ENCODE assay signal across 1 cellular context in the genomic region with DNA sequence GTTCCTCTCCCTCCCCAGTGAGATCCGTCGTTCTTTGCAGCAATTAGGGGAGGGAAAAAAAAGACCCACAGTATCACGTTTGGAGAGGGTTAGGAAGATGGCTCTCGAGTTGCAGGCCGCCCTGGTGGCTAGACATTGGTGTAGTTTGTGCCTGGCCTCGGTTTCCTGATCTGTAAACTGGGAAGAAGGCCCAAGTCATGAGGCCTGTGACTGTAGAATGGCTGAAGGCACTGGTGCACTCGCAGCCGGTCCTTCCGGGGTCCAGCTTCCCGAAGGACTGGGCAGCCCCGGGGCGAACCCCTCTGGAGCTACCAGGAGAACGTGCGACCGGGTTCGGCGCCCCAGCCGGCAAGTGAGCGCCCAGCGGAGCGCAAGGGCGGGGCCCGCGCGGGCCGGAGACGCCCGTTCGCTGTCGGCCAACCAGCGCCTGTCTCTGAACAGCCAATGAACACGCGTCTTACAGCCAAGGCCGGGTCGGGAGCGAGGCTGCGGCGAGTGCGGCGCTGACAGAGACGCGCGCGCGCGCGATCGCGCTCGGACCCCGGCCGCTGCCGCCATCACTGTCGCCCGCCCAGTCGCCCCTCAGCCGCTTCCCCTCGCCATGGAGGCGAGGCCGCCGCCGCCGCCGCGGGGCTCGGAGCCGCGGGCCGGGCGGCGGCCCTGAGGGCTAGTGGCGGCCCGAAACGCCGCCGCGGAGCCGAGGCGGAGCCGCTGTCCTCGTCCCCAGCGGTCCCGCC.
A peak's percentile ranks its signal among the peaks of the same experiment; 100 is the strongest.
TF ChIP-seq lines count a peak whose summit lies in the region.

A gene with protein sequence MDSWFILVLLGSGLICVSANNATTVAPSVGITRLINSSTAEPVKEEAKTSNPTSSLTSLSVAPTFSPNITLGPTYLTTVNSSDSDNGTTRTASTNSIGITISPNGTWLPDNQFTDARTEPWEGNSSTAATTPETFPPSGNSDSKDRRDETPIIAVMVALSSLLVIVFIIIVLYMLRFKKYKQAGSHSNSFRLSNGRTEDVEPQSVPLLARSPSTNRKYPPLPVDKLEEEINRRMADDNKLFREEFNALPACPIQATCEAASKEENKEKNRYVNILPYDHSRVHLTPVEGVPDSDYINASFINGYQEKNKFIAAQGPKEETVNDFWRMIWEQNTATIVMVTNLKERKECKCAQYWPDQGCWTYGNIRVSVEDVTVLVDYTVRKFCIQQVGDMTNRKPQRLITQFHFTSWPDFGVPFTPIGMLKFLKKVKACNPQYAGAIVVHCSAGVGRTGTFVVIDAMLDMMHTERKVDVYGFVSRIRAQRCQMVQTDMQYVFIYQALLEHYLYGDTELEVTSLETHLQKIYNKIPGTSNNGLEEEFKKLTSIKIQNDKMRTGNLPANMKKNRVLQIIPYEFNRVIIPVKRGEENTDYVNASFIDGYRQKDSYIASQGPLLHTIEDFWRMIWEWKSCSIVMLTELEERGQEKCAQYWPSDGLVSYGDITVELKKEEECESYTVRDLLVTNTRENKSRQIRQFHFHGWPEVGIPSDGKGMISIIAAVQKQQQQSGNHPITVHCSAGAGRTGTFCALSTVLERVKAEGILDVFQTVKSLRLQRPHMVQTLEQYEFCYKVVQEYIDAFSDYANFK (plus strand): TSS at position 472 of the 737 bp plus-strand sequence. CDS start 90,797 bp downstream, outside the sequence.

TF ChIP-seq in HepG2, 621 proteins besides CTCF, POLR2A, EP300 and RAD21 (continued from another document and continues in another):
- TF ChIP-seq, protein P1, sequence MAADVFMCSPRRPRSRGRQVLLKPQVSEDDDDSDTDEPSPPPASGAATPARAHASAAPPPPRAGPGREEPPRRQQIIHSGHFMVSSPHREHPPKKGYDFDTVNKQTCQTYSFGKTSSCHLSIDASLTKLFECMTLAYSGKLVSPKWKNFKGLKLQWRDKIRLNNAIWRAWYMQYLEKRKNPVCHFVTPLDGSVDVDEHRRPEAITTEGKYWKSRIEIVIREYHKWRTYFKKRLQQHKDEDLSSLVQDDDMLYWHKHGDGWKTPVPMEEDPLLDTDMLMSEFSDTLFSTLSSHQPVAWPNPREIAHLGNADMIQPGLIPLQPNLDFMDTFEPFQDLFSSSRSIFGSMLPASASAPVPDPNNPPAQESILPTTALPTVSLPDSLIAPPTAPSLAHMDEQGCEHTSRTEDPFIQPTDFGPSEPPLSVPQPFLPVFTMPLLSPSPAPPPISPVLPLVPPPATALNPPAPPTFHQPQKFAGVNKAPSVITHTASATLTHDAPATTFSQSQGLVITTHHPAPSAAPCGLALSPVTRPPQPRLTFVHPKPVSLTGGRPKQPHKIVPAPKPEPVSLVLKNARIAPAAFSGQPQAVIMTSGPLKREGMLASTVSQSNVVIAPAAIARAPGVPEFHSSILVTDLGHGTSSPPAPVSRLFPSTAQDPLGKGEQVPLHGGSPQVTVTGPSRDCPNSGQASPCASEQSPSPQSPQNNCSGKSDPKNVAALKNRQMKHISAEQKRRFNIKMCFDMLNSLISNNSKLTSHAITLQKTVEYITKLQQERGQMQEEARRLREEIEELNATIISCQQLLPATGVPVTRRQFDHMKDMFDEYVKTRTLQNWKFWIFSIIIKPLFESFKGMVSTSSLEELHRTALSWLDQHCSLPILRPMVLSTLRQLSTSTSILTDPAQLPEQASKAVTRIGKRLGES (CRISPR knock-in tag; IDR thresholded peaks at IDR 0.05; ENCODE audit: borderline replicate concordance), result no peak
- TF ChIP-seq MTA3 (CRISPR knock-in tag; IDR thresholded peaks at IDR 0.05) (no peak), ZNF781 (CRISPR knock-in tag; IDR thresholded peaks at IDR 0.05; ENCODE audit: borderline replicate concordance, not compliant biosample characterization) (no peak), ZKSCAN1 (IDR thresholded peaks at IDR 0.05; ENCODE audit: low read length) (peak; percentile 57; the same call in 1 of the 2 replicates), ARNTL (CRISPR knock-in tag; IDR thresholded peaks at IDR 0.05) (no peak; the same call in 1 of the 2 replicates), ZNF883 (CRISPR knock-in tag; IDR thresholded peaks at IDR 0.05; ENCODE audit: not compliant biosample characterization) (peak; percentile 68), ZC3H13 (CRISPR knock-in tag; IDR thresholded peaks at IDR 0.05) (0 out of 2 replicates have a peak, but pooled peaks have one; percentile 68), FOXP1 (IDR thresholded peaks at IDR 0.05) (no peak), FOXP1 (CRISPR knock-in tag; IDR thresholded peaks at IDR 0.05) (peak; percentile 23; the same call in 1 of the 2 replicates), GFI1 (CRISPR knock-in tag; IDR thresholded peaks at IDR 0.05; ENCODE audit: borderline replicate concordance) (no peak), ELF1 (CRISPR knock-in tag; IDR thresholded peaks at IDR 0.05) (peak; percentile 64), ZNF354B (CRISPR knock-in tag; IDR thresholded peaks at IDR 0.05) (peak; percentile 85; the same call in 1 of the 2 replicates), JUNB (CRISPR knock-in tag; IDR thresholded peaks at IDR 0.05; ENCODE audit: borderline replicate concordance) (no peak; the same call in 1 of the 2 replicates), RBFOX2 (IDR thresholded peaks at IDR 0.05; ENCODE audit: low read depth, low read length) (peak; percentile 97), ZNF776 (CRISPR knock-in tag; IDR thresholded peaks at IDR 0.05) (no peak; the same call in 1 of the 2 replicates), ZFP36L2 (CRISPR knock-in tag; IDR thresholded peaks at IDR 0.05) (peak; percentile 79; the same call in 1 of the 2 replicates), ZNF260 (CRISPR knock-in tag; IDR thresholded peaks at IDR 0.05; ENCODE audit: borderline replicate concordance, low read depth) (no peak), NCOA1 (CRISPR knock-in tag; IDR thresholded peaks at IDR 0.05) (peak; percentile 96), TSC22D2 (CRISPR knock-in tag; IDR thresholded peaks at IDR 0.05; ENCODE audit: borderline replicate concordance) (peak; percentile 86; the same call in 1 of the 2 replicates), HMG20A (CRISPR knock-in tag; IDR thresholded peaks at IDR 0.05; ENCODE audit: borderline replicate concordance) (peak; percentile 43; the same call in 1 of the 2 replicates), ZNF598 (CRISPR knock-in tag; IDR thresholded peaks at IDR 0.05; ENCODE audit: borderline replicate concordance) (peak; percentile 83; the same call in 1 of the 2 replicates), ZNF614 (CRISPR knock-in tag; IDR thresholded peaks at IDR 0.05; ENCODE audit: borderline replicate concordance) (peak; percentile 72; the same call in 1 of the 2 replicates), ARID2 (CRISPR knock-in tag; IDR thresholded peaks at IDR 0.05; ENCODE audit: borderline replicate concordance) (0 out of 2 replicates have a peak, but pooled peaks have one; percentile 13), ZNF775 (CRISPR knock-in tag; IDR thresholded peaks at IDR 0.05; ENCODE audit: borderline replicate concordance) (0 out of 2 replicates have a peak, but pooled peaks have one; percentile 59), ATAD3A (CRISPR knock-in tag; IDR thresholded peaks at IDR 0.05) (0 out of 2 replicates have a peak, but pooled peaks have one; percentile 76), TMF1 (CRISPR knock-in tag; IDR thresholded peaks at IDR 0.05; ENCODE audit: low read depth) (no peak; the same call in 1 of the 2 replicates), ZNF317 (CRISPR knock-in tag; IDR thresholded peaks at IDR 0.05) (no peak), SP5 (CRISPR knock-in tag; IDR thresholded peaks at IDR 0.05; ENCODE audit: borderline replicate concordance, low read depth) (no peak)
- TF ChIP-seq, protein P2, sequence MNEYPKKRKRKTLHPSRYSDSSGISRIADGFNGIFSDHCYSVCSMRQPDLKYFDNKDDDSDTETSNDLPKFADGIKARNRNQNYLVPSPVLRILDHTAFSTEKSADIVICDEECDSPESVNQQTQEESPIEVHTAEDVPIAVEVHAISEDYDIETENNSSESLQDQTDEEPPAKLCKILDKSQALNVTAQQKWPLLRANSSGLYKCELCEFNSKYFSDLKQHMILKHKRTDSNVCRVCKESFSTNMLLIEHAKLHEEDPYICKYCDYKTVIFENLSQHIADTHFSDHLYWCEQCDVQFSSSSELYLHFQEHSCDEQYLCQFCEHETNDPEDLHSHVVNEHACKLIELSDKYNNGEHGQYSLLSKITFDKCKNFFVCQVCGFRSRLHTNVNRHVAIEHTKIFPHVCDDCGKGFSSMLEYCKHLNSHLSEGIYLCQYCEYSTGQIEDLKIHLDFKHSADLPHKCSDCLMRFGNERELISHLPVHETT (CRISPR knock-in tag; conservative IDR thresholded peaks at IDR 0.05), result peak; percentile 73; the same call in 1 of the 2 replicates
- TF ChIP-seq, protein P3, sequence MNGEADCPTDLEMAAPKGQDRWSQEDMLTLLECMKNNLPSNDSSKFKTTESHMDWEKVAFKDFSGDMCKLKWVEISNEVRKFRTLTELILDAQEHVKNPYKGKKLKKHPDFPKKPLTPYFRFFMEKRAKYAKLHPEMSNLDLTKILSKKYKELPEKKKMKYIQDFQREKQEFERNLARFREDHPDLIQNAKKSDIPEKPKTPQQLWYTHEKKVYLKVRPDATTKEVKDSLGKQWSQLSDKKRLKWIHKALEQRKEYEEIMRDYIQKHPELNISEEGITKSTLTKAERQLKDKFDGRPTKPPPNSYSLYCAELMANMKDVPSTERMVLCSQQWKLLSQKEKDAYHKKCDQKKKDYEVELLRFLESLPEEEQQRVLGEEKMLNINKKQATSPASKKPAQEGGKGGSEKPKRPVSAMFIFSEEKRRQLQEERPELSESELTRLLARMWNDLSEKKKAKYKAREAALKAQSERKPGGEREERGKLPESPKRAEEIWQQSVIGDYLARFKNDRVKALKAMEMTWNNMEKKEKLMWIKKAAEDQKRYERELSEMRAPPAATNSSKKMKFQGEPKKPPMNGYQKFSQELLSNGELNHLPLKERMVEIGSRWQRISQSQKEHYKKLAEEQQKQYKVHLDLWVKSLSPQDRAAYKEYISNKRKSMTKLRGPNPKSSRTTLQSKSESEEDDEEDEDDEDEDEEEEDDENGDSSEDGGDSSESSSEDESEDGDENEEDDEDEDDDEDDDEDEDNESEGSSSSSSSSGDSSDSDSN (CRISPR knock-in tag; IDR thresholded peaks at IDR 0.05), result peak; percentile 84
- TF ChIP-seq, protein P4, sequence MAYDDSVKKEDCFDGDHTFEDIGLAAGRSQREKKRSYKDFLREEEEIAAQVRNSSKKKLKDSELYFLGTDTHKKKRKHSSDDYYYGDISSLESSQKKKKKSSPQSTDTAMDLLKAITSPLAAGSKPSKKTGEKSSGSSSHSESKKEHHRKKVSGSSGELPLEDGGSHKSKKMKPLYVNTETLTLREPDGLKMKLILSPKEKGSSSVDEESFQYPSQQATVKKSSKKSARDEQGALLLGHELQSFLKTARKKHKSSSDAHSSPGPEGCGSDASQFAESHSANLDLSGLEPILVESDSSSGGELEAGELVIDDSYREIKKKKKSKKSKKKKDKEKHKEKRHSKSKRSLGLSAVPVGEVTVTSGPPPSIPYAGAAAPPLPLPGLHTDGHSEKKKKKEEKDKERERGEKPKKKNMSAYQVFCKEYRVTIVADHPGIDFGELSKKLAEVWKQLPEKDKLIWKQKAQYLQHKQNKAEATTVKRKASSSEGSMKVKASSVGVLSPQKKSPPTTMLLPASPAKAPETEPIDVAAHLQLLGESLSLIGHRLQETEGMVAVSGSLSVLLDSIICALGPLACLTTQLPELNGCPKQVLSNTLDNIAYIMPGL (CRISPR knock-in tag; IDR thresholded peaks at IDR 0.05; ENCODE audit: borderline replicate concordance in 1 of 2, low read depth in 1 of 2), result peak in 1 of 2 experiments; percentile 38; a peak in 2 of 4 replicates
- TF ChIP-seq, protein P5, sequence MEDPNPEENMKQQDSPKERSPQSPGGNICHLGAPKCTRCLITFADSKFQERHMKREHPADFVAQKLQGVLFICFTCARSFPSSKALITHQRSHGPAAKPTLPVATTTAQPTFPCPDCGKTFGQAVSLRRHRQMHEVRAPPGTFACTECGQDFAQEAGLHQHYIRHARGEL (CRISPR knock-in tag; IDR thresholded peaks at IDR 0.05), result no peak
- TF ChIP-seq, protein P6, sequence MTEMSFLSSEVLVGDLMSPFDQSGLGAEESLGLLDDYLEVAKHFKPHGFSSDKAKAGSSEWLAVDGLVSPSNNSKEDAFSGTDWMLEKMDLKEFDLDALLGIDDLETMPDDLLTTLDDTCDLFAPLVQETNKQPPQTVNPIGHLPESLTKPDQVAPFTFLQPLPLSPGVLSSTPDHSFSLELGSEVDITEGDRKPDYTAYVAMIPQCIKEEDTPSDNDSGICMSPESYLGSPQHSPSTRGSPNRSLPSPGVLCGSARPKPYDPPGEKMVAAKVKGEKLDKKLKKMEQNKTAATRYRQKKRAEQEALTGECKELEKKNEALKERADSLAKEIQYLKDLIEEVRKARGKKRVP (CRISPR knock-in tag; IDR thresholded peaks at IDR 0.05), result peak in 1 of 2 experiments; percentile 7; a peak in 1 of 4 replicates
- TF ChIP-seq, protein P7, sequence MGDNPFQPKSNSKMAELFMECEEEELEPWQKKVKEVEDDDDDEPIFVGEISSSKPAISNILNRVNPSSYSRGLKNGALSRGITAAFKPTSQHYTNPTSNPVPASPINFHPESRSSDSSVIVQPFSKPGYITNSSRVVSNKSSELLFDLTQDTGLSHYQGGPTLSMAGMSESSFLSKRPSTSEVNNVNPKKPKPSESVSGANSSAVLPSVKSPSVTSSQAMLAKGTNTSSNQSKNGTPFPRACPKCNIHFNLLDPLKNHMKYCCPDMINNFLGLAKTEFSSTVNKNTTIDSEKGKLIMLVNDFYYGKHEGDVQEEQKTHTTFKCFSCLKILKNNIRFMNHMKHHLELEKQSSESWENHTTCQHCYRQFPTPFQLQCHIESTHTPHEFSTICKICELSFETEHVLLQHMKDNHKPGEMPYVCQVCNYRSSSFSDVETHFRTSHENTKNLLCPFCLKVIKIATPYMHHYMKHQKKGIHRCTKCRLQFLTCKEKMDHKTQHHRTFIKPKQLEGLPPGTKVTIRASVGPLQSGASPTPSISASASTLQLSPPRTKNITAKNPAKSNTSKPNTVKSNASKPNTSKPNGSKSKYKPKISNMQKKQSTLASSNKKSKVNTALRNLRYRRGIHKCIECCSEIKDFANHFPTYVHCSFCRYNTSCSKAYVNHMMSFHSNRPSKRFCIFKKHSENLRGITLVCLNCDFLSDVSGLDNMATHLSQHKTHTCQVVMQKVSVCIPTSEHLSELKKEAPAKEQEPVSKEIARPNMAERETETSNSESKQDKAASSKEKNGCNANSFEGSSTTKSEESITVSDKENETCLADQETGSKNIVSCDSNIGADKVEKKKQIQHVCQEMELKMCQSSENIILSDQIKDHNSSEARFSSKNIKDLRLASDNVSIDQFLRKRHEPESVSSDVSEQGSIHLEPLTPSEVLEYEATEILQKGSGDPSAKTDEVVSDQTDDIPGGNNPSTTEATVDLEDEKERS (CRISPR knock-in tag; IDR thresholded peaks at IDR 0.05), result peak; percentile 91
- TF ChIP-seq, protein P8, sequence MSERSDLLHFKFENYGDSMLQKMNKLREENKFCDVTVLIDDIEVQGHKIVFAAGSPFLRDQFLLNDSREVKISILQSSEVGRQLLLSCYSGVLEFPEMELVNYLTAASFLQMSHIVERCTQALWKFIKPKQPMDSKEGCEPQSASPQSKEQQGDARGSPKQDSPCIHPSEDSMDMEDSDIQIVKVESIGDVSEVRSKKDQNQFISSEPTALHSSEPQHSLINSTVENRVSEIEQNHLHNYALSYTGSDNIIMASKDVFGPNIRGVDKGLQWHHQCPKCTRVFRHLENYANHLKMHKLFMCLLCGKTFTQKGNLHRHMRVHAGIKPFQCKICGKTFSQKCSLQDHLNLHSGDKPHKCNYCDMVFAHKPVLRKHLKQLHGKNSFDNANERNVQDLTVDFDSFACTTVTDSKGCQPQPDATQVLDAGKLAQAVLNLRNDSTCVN (CRISPR knock-in tag; IDR thresholded peaks at IDR 0.05; ENCODE audit: borderline replicate concordance), result no peak; the same call in none of the 2 replicates
